In genomic region chr2:112433932-112434730, GRCh38 we compare ENCODE assay signal across 18 cellular contexts. TPM values are rescaled to one million over a fixed set of nuclear protein-coding genes. Genes with fewer than 3 reads are reported as not detected.
A peak's percentile ranks its signal among the peaks of the same experiment; 100 is the strongest.
DNase-seq lines count a peak whose midpoint lies in the region; ATAC-seq and TF ChIP-seq lines count a peak whose summit lies in the region.
"Had no signal": no experiment of that assay in that cellular context is flagged by ENCODE, and none has a peak within 500 bp of the region (broad histone marks: within the 10 kb centered on the region; RNA-seq: fewer than 3 reads in every experiment).

No MANE protein-coding gene starts in this region.

- intact Hi-C loops in right cardiac atrium (cut with DNase I) = loop anchor here in 1 of 4 donors (10.0 kb wide), 1 partner anchor 299 kb away; the partner anchor contains the start of gene FBLN7
- intact Hi-C loops in cardiac septum (cut with DNase I) = loop anchor here (5.0 to 10.0 kb wide), 3 partner anchors 312 to 539 kb away; partner anchors contain the start of genes MERTK and TMEM87B
- intact Hi-C loops in natural killer cell (cut with micrococcal nuclease) = loop anchor here (10.0 kb wide), 1 partner anchor 309 kb away; no protein-coding TSS in a partner anchor
- intact Hi-C loops in vagina (cut with DNase I) = loop anchor here (10.0 kb wide), 1 partner anchor 179 kb away; the partner anchor contains the start of gene ZC3H8
- intact Hi-C loops in sciatic nerve (cut with DNase I) = loop anchor here (10.0 kb wide), 1 partner anchor 169 kb away; no protein-coding TSS in a partner anchor

- H3K27ac Mint-ChIP-seq in activated naive CD8-positive, alpha-beta T cell treated with anti-CD3 and anti-CD28 coated beads, Interleukin-2, amount 10 ng/mL, durations not matched to agents 7 days and 5 days = no peak overlapping the region
- H3K27ac Mint-ChIP-seq in natural killer cell = peak overlapping the region; percentile 75 to 89

- DNase-seq in right cardiac atrium = peak in 2 of 3 donors; percentile 46 to 58
- DNase-seq in cardiac septum (ENCODE audit: low spot score) = no peak
- peak; percentile 38 for DNase-seq in activated naive CD8-positive, alpha-beta T cell treated with anti-CD3 and anti-CD28 coated beads, Interleukin-2, amount 10 ng/mL, durations not matched to agents 7 days and 5 days
- no peak for DNase-seq in natural killer cell
- DNase-seq in vagina (ENCODE audit: extremely low spot score in 2 of 2) = peak; percentile 84 to 86
- no peak for DNase-seq in NCI-H146 treated with DMSO at 0.1 percent for 48 hours (lab: John Stamatoyannopoulos, UW; ENCODE audit: unreplicated experiment)
- DNase-seq in HEK293T (ENCODE audit: extremely low spot score) = no peak
- no peak for DNase-seq in sciatic nerve (ENCODE audit: low spot score)
- DNase-seq: effector CD8-positive, alpha-beta T cell; NCI-H187 treated with DMSO at 0.1 percent for 48 hours; NCI-H774; stimulated activated naive CD4-positive, alpha-beta T cell treated with Interleukin-2 at 50 U/mL for 16 hours had no signal

- H3K4me1 ChIP-seq in right cardiac atrium (ENCODE audit: control insufficient read depth, insufficient read depth, low read length) = no peaks in the 10 kb centered on the region
- peaks cover 6% of the 10 kb centered on the region for H3K4me1 ChIP-seq in vagina
- H3K4me1 ChIP-seq: gastrocnemius medialis had no signal

- TF ChIP-seq POLR2A in vagina (IDR thresholded peaks at IDR 0.05) = no peak

- no peak overlapping the region for H3K27ac ChIP-seq in right cardiac atrium (ENCODE audit: low read length)
- H3K27ac ChIP-seq in vagina = no peak overlapping the region
- H3K27ac ChIP-seq: C4-2B had no signal

- peaks cover 12% of the 10 kb centered on the region for H3K4me1 Mint-ChIP-seq in activated naive CD8-positive, alpha-beta T cell treated with anti-CD3 and anti-CD28 coated beads, Interleukin-2, amount 10 ng/mL, durations not matched to agents 7 days and 5 days
- H3K4me1 Mint-ChIP-seq in natural killer cell = peaks cover 5 to 6% of the 10 kb centered on the region in 2 donors

- H3K4me3 ChIP-seq in right cardiac atrium (ENCODE audit: low read length) (no peak overlapping the region), vagina (no peak overlapping the region)

- H3K27me3 Mint-ChIP-seq in activated naive CD8-positive, alpha-beta T cell treated with anti-CD3 and anti-CD28 coated beads, Interleukin-2, amount 10 ng/mL, durations not matched to agents 7 days and 5 days = peaks cover 2% of the 10 kb centered on the region
- H3K27me3 Mint-ChIP-seq in natural killer cell (ENCODE audit: low read depth in 2 of 2) = peaks cover 0 to 7% of the 10 kb centered on the region in 2 donors

- no peaks in the 10 kb centered on the region for H3K9me3 ChIP-seq in right cardiac atrium (ENCODE audit: control insufficient read depth, low read length)
- no peaks in the 10 kb centered on the region for H3K9me3 ChIP-seq in vagina
- H3K9me3 ChIP-seq: gastrocnemius medialis, thoracic aorta had no signal

- WGBS in right cardiac atrium = 74% methylated on average over 31 of the region's 31 CpGs

- no peak for TF ChIP-seq CTCF in natural killer cell (IDR thresholded peaks at IDR 0.05)
- no peak for TF ChIP-seq CTCF in vagina (IDR thresholded peaks at IDR 0.05)

- no peaks in the 10 kb centered on the region for H3K9me3 Mint-ChIP-seq in activated naive CD8-positive, alpha-beta T cell treated with anti-CD3 and anti-CD28 coated beads, Interleukin-2, amount 10 ng/mL, durations not matched to agents 7 days and 5 days
- H3K9me3 Mint-ChIP-seq in natural killer cell = no peaks in the 10 kb centered on the region
- H3K9me3 Mint-ChIP-seq: activated naive CD4-positive, alpha-beta T cell treated with anti-CD3 and anti-CD28 coated beads, Interleukin-2, amount 50 U/mL, for 72 hours; activated T-cell treated with anti-CD3 and anti-CD28 coated beads, Interleukin-2, amount 50 U/mL, for 72 hours; naive thymus-derived CD4-positive, alpha-beta T cell had no signal

- peak in 1 of 2 donors; percentile 5 for ATAC-seq in right cardiac atrium
- ATAC-seq in activated naive CD8-positive, alpha-beta T cell treated with anti-CD3 and anti-CD28 coated beads, Interleukin-2, amount 10 ng/mL, durations not matched to agents 7 days and 5 days (ENCODE audit: low read depth) = no peak
- no peak for ATAC-seq in natural killer cell
- no peak for ATAC-seq in sciatic nerve

- no peaks in the 10 kb centered on the region for H3K27me3 ChIP-seq in right cardiac atrium (ENCODE audit: control insufficient read depth, insufficient read depth)
- H3K27me3 ChIP-seq in vagina = no peaks in the 10 kb centered on the region
- H3K27me3 ChIP-seq: gastrocnemius medialis had no signal

- no peaks in the 10 kb centered on the region for H3K36me3 ChIP-seq in vagina
- H3K36me3 ChIP-seq: gastrocnemius medialis, thoracic aorta had no signal

- POLR2A ChIA-PET in activated naive CD8-positive, alpha-beta T cell treated with anti-CD3 and anti-CD28 coated beads, Interleukin-2, amount 10 ng/mL, durations not matched to agents 7 days and 5 days (lab: Charles Lee) = no interaction called here
- POLR2A ChIA-PET in HEK293T (lab: Yijun Ruan, JAX) = no interaction called here

- H3K36me3 Mint-ChIP-seq in activated naive CD8-positive, alpha-beta T cell treated with anti-CD3 and anti-CD28 coated beads, Interleukin-2, amount 10 ng/mL, durations not matched to agents 7 days and 5 days = no peaks in the 10 kb centered on the region
- no peaks in the 10 kb centered on the region for H3K36me3 Mint-ChIP-seq in natural killer cell

- CTCF ChIA-PET in HEK293T (lab: Yijun Ruan, JAX) = no interaction called here

- no peak overlapping the region for H3K4me3 Mint-ChIP-seq in activated naive CD8-positive, alpha-beta T cell treated with anti-CD3 and anti-CD28 coated beads, Interleukin-2, amount 10 ng/mL, durations not matched to agents 7 days and 5 days
- no peak overlapping the region for H3K4me3 Mint-ChIP-seq in natural killer cell

TF ChIP-seq in HEK293T, 16 proteins besides CTCF, POLR2A, EP300 and RAD21:
- TF ChIP-seq HDGF (IDR thresholded peaks at IDR 0.05; ENCODE audit: borderline replicate concordance) (no peak), BHLHE40 (IDR thresholded peaks at IDR 0.05; ENCODE audit: borderline replicate concordance) (no peak), ARNT (IDR thresholded peaks at IDR 0.05) (no peak), ELF4 (IDR thresholded peaks at IDR 0.05) (no peak), LEF1 (IDR thresholded peaks at IDR 0.05; ENCODE audit: borderline replicate concordance) (no peak), PKNOX1 (IDR thresholded peaks at IDR 0.05) (no peak), FOXK2 (IDR thresholded peaks at IDR 0.05) (no peak), ZNF384 (IDR thresholded peaks at IDR 0.05) (no peak), TARDBP (IDR thresholded peaks at IDR 0.05) (no peak), FOXM1 (IDR thresholded peaks at IDR 0.05; ENCODE audit: borderline replicate concordance) (no peak), FOXA1 (IDR thresholded peaks at IDR 0.05) (no peak), CTBP1 (IDR thresholded peaks at IDR 0.05; ENCODE audit: borderline replicate concordance) (no peak), SP1 (IDR thresholded peaks at IDR 0.05) (no peak), SUZ12 (IDR thresholded peaks at IDR 0.05) (no peak), L3MBTL2 (conservative IDR thresholded peaks at IDR 0.05) (no peak), NFRKB (IDR thresholded peaks at IDR 0.05) (no peak)

RNA-seq across cellular contexts. Expression of gene RGPD8, which starts 0.7 kb away (rescaled TPM):
- total RNA-seq in right cardiac atrium (10 to 100 TPM in 2 of 4 donors, 1 to 10 TPM in 2; 9.7 to 19.0 (median 11.7) TPM), cardiac septum (10.6 TPM), natural killer cell (10 to 100 TPM; 30.7 to 38.5 (median 34.1) TPM), vagina (26.3 TPM), sciatic nerve (36.2 TPM)
- polyA plus RNA-seq in right cardiac atrium = 2.2 TPM
- total RNA-seq in activated naive CD8-positive, alpha-beta T cell treated with anti-CD3 and anti-CD28 coated beads, Interleukin-2, amount 10 ng/mL, durations not matched to agents 7 days and 5 days = 10 to 100 TPM; 12.2 to 13.7 TPM

RNA-seq across cellular contexts. Expression of gene TTL, which starts 47.8 kb away (rescaled TPM):
- total RNA-seq in right cardiac atrium (10 to 100 TPM; 35.3 to 41.9 (median 39.2) TPM), cardiac septum (54.1 TPM), natural killer cell (10 to 100 TPM; 14.3 to 26.8 (median 26.4) TPM), vagina (11.0 TPM), sciatic nerve (36.7 TPM)
- polyA plus RNA-seq in right cardiac atrium = 12.5 TPM
- total RNA-seq in activated naive CD8-positive, alpha-beta T cell treated with anti-CD3 and anti-CD28 coated beads, Interleukin-2, amount 10 ng/mL, durations not matched to agents 7 days and 5 days = 10 to 100 TPM; 22.9 to 24.5 TPM

Comparison
In these comparisons a context has a peak if more than half of its experiments do, and no peak if none do; other contexts are left out.
1. DNase-seq: peak in right cardiac atrium (2 of 3), activated naive CD8-positive, alpha-beta T cell treated with anti-CD3 and anti-CD28 coated beads, Interleukin-2, amount 10 ng/mL, durations not matched to agents 7 days and 5 days (single experiment) and vagina (2 of 2); none in cardiac septum (single experiment), natural killer cell (single experiment), NCI-H146 treated with DMSO at 0.1 percent for 48 hours (single experiment), HEK293T (single experiment) and sciatic nerve (single experiment).